Comparison of ENCODE assay signal across 1 cellular context in the genomic region with DNA sequence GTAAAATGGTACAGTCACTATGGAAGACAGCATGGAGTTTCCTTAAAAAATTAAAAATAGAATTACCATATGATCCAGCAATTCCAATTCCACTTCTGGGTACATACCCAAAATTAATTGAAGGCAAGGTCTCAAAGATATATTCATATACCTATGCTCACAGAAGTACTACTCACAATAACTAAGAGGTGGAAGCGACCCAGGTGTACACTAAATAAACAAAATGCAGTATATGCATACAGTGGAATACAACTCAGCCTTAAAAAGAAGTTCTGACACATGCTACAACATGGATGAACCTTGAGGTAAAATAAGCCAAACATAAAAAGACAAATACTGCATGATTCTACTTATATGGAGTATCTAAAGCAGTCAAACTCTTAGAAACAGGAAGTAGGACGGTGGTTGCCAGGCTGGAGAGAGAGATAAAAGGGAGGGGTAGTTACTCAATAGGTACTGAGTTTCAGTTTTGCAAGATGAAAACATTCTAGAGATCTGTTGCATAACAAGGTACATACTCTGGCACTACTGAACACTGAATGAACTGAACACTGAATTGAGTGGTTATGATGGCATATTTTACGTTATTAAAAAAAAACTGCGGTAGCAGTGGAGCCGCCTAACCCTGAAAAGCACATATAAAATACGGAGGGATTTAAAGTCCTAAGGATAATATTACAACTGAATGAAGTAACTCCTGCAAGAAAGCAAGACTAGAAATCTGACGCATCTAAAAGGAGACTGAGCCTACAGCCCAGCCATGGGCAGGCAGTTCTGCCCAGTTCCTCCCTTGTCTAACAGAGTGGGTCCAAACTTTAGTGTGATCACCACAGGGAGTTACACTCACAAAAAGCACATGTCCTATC.
A peak's percentile ranks its signal among the peaks of the same experiment; 100 is the strongest.
TF ChIP-seq lines count a peak whose summit lies in the region.

No MANE protein-coding gene starts in this region.

TF ChIP-seq in HepG2, 621 proteins besides CTCF, POLR2A, EP300 and RAD21 (continued from another document and continues in another):
- TF ChIP-seq, protein P1, sequence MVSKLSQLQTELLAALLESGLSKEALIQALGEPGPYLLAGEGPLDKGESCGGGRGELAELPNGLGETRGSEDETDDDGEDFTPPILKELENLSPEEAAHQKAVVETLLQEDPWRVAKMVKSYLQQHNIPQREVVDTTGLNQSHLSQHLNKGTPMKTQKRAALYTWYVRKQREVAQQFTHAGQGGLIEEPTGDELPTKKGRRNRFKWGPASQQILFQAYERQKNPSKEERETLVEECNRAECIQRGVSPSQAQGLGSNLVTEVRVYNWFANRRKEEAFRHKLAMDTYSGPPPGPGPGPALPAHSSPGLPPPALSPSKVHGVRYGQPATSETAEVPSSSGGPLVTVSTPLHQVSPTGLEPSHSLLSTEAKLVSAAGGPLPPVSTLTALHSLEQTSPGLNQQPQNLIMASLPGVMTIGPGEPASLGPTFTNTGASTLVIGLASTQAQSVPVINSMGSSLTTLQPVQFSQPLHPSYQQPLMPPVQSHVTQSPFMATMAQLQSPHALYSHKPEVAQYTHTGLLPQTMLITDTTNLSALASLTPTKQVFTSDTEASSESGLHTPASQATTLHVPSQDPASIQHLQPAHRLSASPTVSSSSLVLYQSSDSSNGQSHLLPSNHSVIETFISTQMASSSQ (IDR thresholded peaks at IDR 0.05; ENCODE audit: low read depth): no peak
- TF ChIP-seq, protein P1 (CRISPR knock-in tag; IDR thresholded peaks at IDR 0.05; ENCODE audit: borderline replicate concordance): no peak
- TF ChIP-seq, protein P2, sequence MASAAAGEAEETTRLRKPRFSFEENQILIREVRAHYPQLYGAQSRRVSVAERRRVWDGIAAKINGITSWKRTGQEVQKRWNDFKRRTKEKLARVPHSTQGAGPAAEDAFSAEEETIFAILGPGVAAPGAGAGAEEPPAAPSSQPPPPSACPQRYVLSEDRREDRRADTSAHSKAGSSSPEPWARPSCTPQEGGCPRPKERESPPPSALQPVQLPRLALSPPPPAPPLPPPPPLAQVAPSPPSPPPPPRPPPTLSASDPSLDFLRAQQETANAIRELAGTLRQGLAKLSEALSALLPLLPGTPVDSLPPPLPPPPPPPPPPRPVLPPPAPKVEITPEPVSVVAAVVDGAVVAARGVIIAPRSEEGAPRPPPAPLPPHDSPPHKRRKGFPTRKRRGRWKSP (CRISPR knock-in tag; IDR thresholded peaks at IDR 0.05): no peak
- TF ChIP-seq KMT2B (CRISPR knock-in tag; IDR thresholded peaks at IDR 0.05) (peak; percentile 48; the same call in 1 of the 2 replicates), MIER3 (CRISPR knock-in tag; IDR thresholded peaks at IDR 0.05; ENCODE audit: borderline replicate concordance) (peak; percentile 59; the same call in 1 of the 2 replicates), ZNF572 (CRISPR knock-in tag; IDR thresholded peaks at IDR 0.05) (no peak), GATAD2A (CRISPR knock-in tag; IDR thresholded peaks at IDR 0.05) (peak; percentile 85), ISX (CRISPR knock-in tag; conservative IDR thresholded peaks at IDR 0.05) (no peak), MAFG (CRISPR knock-in tag; IDR thresholded peaks at IDR 0.05) (no peak), FLYWCH1 (CRISPR knock-in tag; IDR thresholded peaks at IDR 0.05) (no peak), SATB2 (CRISPR knock-in tag; IDR thresholded peaks at IDR 0.05) (no peak), BORCS8-MEF2B (CRISPR knock-in tag; IDR thresholded peaks at IDR 0.05) (no peak), FOXP1 (IDR thresholded peaks at IDR 0.05) (0 out of 2 replicates have a peak, but pooled peaks have one; percentile 19), FOXP1 (CRISPR knock-in tag; IDR thresholded peaks at IDR 0.05) (peak; percentile 53; the same call in 1 of the 2 replicates), MTA1 (CRISPR knock-in tag; IDR thresholded peaks at IDR 0.05; ENCODE audit: borderline replicate concordance) (no peak), ZNF577 (CRISPR knock-in tag; IDR thresholded peaks at IDR 0.05; ENCODE audit: borderline replicate concordance, low read depth) (no peak)
- TF ChIP-seq, protein P3, sequence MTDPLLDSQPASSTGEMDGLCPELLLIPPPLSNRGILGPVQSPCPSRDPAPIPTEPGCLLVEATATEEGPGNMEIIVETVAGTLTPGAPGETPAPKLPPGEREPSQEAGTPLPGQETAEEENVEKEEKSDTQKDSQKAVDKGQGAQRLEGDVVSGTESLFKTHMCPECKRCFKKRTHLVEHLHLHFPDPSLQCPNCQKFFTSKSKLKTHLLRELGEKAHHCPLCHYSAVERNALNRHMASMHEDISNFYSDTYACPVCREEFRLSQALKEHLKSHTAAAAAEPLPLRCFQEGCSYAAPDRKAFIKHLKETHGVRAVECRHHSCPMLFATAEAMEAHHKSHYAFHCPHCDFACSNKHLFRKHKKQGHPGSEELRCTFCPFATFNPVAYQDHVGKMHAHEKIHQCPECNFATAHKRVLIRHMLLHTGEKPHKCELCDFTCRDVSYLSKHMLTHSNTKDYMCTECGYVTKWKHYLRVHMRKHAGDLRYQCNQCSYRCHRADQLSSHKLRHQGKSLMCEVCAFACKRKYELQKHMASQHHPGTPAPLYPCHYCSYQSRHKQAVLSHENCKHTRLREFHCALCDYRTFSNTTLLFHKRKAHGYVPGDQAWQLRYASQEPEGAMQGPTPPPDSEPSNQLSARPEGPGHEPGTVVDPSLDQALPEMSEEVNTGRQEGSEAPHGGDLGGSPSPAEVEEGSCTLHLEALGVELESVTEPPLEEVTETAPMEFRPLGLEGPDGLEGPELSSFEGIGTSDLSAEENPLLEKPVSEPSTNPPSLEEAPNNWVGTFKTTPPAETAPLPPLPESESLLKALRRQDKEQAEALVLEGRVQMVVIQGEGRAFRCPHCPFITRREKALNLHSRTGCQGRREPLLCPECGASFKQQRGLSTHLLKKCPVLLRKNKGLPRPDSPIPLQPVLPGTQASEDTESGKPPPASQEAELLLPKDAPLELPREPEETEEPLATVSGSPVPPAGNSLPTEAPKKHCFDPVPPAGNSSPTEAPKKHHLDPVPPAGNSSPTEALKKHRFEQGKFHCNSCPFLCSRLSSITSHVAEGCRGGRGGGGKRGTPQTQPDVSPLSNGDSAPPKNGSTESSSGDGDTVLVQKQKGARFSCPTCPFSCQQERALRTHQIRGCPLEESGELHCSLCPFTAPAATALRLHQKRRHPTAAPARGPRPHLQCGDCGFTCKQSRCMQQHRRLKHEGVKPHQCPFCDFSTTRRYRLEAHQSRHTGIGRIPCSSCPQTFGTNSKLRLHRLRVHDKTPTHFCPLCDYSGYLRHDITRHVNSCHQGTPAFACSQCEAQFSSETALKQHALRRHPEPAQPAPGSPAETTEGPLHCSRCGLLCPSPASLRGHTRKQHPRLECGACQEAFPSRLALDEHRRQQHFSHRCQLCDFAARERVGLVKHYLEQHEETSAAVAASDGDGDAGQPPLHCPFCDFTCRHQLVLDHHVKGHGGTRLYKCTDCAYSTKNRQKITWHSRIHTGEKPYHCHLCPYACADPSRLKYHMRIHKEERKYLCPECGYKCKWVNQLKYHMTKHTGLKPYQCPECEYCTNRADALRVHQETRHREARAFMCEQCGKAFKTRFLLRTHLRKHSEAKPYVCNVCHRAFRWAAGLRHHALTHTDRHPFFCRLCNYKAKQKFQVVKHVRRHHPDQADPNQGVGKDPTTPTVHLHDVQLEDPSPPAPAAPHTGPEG (CRISPR knock-in tag; IDR thresholded peaks at IDR 0.05): no peak
- TF ChIP-seq, protein P4, sequence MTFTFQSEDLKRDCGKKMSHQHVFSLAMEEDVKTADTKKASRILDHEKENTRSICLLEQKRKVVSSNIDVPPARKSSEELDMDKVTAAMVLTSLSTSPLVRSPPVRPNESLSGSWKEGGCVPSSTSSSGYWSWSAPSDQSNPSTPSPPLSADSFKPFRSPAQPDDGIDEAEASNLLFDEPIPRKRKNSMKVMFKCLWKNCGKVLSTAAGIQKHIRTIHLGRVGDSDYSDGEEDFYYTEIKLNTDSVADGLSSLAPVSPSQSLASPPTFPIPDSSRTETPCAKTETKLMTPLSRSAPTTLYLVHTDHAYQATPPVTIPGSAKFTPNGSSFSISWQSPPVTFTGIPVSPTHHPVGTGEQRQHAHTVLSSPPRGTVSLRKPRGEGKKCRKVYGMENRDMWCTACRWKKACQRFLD (CRISPR knock-in tag; IDR thresholded peaks at IDR 0.05; ENCODE audit: borderline replicate concordance): no peak
- TF ChIP-seq, protein P5, sequence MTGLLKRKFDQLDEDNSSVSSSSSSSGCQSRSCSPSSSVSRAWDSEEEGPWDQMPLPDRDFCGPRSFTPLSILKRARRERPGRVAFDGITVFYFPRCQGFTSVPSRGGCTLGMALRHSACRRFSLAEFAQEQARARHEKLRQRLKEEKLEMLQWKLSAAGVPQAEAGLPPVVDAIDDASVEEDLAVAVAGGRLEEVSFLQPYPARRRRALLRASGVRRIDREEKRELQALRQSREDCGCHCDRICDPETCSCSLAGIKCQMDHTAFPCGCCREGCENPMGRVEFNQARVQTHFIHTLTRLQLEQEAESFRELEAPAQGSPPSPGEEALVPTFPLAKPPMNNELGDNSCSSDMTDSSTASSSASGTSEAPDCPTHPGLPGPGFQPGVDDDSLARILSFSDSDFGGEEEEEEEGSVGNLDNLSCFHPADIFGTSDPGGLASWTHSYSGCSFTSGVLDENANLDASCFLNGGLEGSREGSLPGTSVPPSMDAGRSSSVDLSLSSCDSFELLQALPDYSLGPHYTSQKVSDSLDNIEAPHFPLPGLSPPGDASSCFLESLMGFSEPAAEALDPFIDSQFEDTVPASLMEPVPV (CRISPR knock-in tag; IDR thresholded peaks at IDR 0.05): no peak
- TF ChIP-seq, protein P6, sequence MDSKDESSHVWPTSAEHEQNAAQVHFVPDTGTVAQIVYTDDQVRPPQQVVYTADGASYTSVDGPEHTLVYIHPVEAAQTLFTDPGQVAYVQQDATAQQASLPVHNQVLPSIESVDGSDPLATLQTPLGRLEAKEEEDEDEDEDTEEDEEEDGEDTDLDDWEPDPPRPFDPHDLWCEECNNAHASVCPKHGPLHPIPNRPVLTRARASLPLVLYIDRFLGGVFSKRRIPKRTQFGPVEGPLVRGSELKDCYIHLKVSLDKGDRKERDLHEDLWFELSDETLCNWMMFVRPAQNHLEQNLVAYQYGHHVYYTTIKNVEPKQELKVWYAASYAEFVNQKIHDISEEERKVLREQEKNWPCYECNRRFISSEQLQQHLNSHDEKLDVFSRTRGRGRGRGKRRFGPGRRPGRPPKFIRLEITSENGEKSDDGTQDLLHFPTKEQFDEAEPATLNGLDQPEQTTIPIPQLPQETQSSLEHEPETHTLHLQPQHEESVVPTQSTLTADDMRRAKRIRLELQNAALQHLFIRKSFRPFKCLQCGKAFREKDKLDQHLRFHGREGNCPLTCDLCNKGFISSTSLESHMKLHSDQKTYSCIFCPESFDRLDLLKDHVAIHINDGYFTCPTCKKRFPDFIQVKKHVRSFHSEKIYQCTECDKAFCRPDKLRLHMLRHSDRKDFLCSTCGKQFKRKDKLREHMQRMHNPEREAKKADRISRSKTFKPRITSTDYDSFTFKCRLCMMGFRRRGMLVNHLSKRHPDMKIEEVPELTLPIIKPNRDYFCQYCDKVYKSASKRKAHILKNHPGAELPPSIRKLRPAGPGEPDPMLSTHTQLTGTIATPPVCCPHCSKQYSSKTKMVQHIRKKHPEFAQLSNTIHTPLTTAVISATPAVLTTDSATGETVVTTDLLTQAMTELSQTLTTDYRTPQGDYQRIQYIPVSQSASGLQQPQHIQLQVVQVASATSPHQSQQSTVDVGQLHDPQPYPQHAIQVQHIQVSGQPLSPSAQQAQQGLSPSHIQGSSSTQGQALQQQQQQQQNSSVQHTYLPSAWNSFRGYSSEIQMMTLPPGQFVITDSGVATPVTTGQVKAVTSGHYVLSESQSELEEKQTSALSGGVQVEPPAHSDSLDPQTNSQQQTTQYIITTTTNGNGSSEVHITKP (CRISPR knock-in tag; IDR thresholded peaks at IDR 0.05; ENCODE audit: low read depth): no peak
- TF ChIP-seq, protein P7, sequence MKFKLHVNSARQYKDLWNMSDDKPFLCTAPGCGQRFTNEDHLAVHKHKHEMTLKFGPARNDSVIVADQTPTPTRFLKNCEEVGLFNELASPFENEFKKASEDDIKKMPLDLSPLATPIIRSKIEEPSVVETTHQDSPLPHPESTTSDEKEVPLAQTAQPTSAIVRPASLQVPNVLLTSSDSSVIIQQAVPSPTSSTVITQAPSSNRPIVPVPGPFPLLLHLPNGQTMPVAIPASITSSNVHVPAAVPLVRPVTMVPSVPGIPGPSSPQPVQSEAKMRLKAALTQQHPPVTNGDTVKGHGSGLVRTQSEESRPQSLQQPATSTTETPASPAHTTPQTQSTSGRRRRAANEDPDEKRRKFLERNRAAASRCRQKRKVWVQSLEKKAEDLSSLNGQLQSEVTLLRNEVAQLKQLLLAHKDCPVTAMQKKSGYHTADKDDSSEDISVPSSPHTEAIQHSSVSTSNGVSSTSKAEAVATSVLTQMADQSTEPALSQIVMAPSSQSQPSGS (CRISPR knock-in tag; IDR thresholded peaks at IDR 0.05): 0 out of 2 replicates have a peak, but pooled peaks have one; percentile 34
- TF ChIP-seq, protein P8, sequence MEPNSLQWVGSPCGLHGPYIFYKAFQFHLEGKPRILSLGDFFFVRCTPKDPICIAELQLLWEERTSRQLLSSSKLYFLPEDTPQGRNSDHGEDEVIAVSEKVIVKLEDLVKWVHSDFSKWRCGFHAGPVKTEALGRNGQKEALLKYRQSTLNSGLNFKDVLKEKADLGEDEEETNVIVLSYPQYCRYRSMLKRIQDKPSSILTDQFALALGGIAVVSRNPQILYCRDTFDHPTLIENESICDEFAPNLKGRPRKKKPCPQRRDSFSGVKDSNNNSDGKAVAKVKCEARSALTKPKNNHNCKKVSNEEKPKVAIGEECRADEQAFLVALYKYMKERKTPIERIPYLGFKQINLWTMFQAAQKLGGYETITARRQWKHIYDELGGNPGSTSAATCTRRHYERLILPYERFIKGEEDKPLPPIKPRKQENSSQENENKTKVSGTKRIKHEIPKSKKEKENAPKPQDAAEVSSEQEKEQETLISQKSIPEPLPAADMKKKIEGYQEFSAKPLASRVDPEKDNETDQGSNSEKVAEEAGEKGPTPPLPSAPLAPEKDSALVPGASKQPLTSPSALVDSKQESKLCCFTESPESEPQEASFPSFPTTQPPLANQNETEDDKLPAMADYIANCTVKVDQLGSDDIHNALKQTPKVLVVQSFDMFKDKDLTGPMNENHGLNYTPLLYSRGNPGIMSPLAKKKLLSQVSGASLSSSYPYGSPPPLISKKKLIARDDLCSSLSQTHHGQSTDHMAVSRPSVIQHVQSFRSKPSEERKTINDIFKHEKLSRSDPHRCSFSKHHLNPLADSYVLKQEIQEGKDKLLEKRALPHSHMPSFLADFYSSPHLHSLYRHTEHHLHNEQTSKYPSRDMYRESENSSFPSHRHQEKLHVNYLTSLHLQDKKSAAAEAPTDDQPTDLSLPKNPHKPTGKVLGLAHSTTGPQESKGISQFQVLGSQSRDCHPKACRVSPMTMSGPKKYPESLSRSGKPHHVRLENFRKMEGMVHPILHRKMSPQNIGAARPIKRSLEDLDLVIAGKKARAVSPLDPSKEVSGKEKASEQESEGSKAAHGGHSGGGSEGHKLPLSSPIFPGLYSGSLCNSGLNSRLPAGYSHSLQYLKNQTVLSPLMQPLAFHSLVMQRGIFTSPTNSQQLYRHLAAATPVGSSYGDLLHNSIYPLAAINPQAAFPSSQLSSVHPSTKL (CRISPR knock-in tag; IDR thresholded peaks at IDR 0.05): peak; percentile 84
